Comparison of ENCODE assay signal across 8 cellular contexts in genomic region chr3:132549890-132550578, GRCh38. TPM values are rescaled to one million over a fixed set of nuclear protein-coding genes. Genes with fewer than 3 reads are reported as not detected.
A peak's percentile ranks its signal among the peaks of the same experiment; 100 is the strongest.
DNase-seq lines count a peak whose midpoint lies in the region; ATAC-seq, FAIRE-seq and TF ChIP-seq lines count a peak whose summit lies in the region.

No MANE protein-coding gene starts in this region.

- TF ChIP-seq POLR2A in H54 (IDR thresholded peaks at IDR 0.05; ENCODE audit: low read depth, low read length) = no peak
- TF ChIP-seq POLR2A in NB4 (IDR thresholded peaks at IDR 0.05; ENCODE audit: extremely low read depth, insufficient read length) = no peak
- TF ChIP-seq POLR2A in thyroid gland (IDR thresholded peaks at IDR 0.05) = no peak

- ATAC-seq in GM18519 (IDR thresholded peaks at IDR 0.05; ENCODE audit: low FRiP score, unreplicated experiment) (peak; percentile 64), GM19467 (IDR thresholded peaks at IDR 0.05; ENCODE audit: unreplicated experiment) (no peak)

- H3K27me3 ChIP-seq in dorsolateral prefrontal cortex (no peaks in the 10 kb centered on the region), thyroid gland (no peaks in the 10 kb centered on the region)

- H3K4me1 ChIP-seq in thyroid gland = peaks cover 12 to 15% of the 10 kb centered on the region in 2 donors

- peak; percentile 11 for DNase-seq in H54 (ENCODE audit: insufficient read length, low spot score)
- peak; percentile 5 for DNase-seq in NB4 (ENCODE audit: low read depth)
- DNase-seq in hepatic stellate cell (ENCODE audit: low spot score) = peak; percentile 26
- DNase-seq in dorsolateral prefrontal cortex = no peak
- DNase-seq in HT-29 (ENCODE audit: low spot score) = no peak
- no peak for DNase-seq in thyroid gland

- H3K27ac ChIP-seq in dorsolateral prefrontal cortex (no peak overlapping the region), thyroid gland (no peak overlapping the region)

- intact Hi-C loops in dorsolateral prefrontal cortex (cut with DNase I) = no loop called here
- intact Hi-C loops in thyroid gland (cut with DNase I) = no loop called here

- TF ChIP-seq CTCF in NB4 (IDR thresholded peaks at IDR 0.05; ENCODE audit: low read depth, low read length) = no peak
- TF ChIP-seq CTCF in dorsolateral prefrontal cortex (IDR thresholded peaks at IDR 0.05 in 54 of 56, conservative IDR thresholded peaks at IDR 0.05 in 2 of 56; ENCODE audit: low read depth in 1 of 56, partially characterized antibody in 56 of 56) = no peak
- no peak for TF ChIP-seq CTCF in thyroid gland (IDR thresholded peaks at IDR 0.05)

- no peaks in the 10 kb centered on the region for H3K9me3 ChIP-seq in thyroid gland

- FAIRE-seq in H54 (lab: Jason Lieb, UNC) = peak; percentile 91

- no peaks in the 10 kb centered on the region for H3K36me3 ChIP-seq in thyroid gland

- H3K4me3 ChIP-seq in NB4 (ENCODE audit: low read depth, low read length) (no peak overlapping the region), dorsolateral prefrontal cortex (no peak overlapping the region), thyroid gland (replicated peaks in 1 of 3) (no peak overlapping the region)

RNA-seq across cellular contexts. Expression of gene ACKR4, which starts 47.0 kb away (rescaled TPM):
- total RNA-seq in dorsolateral prefrontal cortex (under 1 TPM in 38 of 120 experiments, not detected in 82; 0.22 to 0.74 (median 0.35) TPM), thyroid gland (1 to 10 TPM in 3 of 4 donors, not detected in 1; 1.8 to 4.6 (median 2.1) TPM)
- total RNA-seq in HT-29 (2014; rRNA removed; shearing (Covaris generic)) = 0.37 and 0.43 TPM in 2 replicates

Comparison
In these comparisons a context has a peak if more than half of its experiments do, and no peak if none do; other contexts are left out.
1. DNase-seq: peak in H54 (single experiment), NB4 (single experiment) and hepatic stellate cell (single experiment); none in dorsolateral prefrontal cortex (0 of 10), HT-29 (single experiment) and thyroid gland (0 of 2).